ENCODE assay signal across 9 cellular contexts in the genomic region with DNA sequence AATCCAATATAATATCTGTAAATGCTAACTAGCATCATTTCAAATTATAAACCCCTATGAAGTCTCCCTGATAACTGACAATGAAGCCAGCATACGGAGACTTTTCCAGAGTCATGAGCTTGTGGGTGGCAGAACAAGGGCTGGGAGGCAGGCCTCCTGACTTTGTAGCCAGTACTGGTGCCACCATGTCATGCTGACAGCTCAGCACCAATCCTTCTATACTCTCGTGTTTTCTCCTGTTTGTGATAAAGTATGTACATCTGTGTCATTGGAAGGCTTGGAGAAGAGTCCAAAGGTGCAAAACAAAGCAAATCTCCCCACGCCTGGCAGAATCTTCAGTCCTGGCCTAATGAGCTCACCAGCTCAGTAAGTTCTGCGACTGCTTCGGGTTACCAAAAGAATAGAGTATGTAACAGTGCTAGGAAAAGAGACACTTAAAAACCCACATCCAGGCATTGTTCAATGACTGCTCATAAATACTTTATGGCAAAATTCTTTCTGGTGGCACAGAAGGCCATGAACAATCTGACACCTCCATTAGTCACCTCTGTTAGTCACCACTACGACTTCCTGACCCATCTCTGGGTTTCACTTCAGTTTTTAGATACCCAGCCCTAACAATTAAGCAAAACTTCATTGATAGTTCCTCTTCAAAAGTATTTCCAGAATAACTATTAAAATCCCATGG. TPM values are rescaled to one million over a fixed set of nuclear protein-coding genes. Genes with fewer than 3 reads are reported as not detected.
DNase-seq lines count a peak whose midpoint lies in the region; ATAC-seq, FAIRE-seq and TF ChIP-seq lines count a peak whose summit lies in the region.
"Had no signal": no experiment of that assay in that cellular context is flagged by ENCODE, and none has a peak within 500 bp of the region (broad histone marks: within the 10 kb centered on the region; RNA-seq: fewer than 3 reads in every experiment).

No MANE protein-coding gene starts in this region.

- FAIRE-seq in frontal cortex (lab: Jason Lieb, UNC) (no peak), D721Med (lab: Jason Lieb, UNC) (no peak)
- FAIRE-seq: H1 had no signal

- peak; percentile 93 for ATAC-seq in GM19324 (IDR thresholded peaks at IDR 0.05; ENCODE audit: low FRiP score, unreplicated experiment)
- ATAC-seq in HG03159 (IDR thresholded peaks at IDR 0.05; ENCODE audit: unreplicated experiment): peak; percentile 100

- DNase-seq in Ammon's horn (ENCODE audit: low spot score): peak; percentile 8
- peak; percentile 19 for DNase-seq in SKM-1 treated with dmso at 0.1 percent for 144 hours (lab: John Stamatoyannopoulos, UW; ENCODE audit: unreplicated experiment)
- DNase-seq in iris pigment epithelial cell (ENCODE audit: low read depth): peak; percentile 68
- DNase-seq in NCI-H2107 treated with DMSO at 0.1 percent for 48 hours (lab: John Stamatoyannopoulos, UW; ENCODE audit: unreplicated experiment): no peak
- DNase-seq in frontal cortex (ENCODE audit: low spot score in 2 of 2): no peak
- no peak for DNase-seq in D721Med (ENCODE audit: insufficient read length, low spot score)

- no peak for TF ChIP-seq CTCF in D721Med (IDR thresholded peaks at IDR 0.05; ENCODE audit: insufficient read depth, missing control alignments)

RNA-seq across cellular contexts. Expression of a gene that starts 24.5 kb away (rescaled TPM):
- total RNA-seq in frontal cortex: 0.82 TPM

RNA-seq across cellular contexts. Expression of a gene that starts 32.8 kb away (rescaled TPM):
- total RNA-seq in frontal cortex: 2.4 TPM

Comparison
In these comparisons a context has a peak if more than half of its experiments do, and no peak if none do; other contexts are left out.
1. DNase-seq: peak in Ammon's horn (single experiment), SKM-1 treated with dmso at 0.1 percent for 144 hours (single experiment) and iris pigment epithelial cell (single experiment); none in NCI-H2107 treated with DMSO at 0.1 percent for 48 hours (single experiment), frontal cortex (0 of 2) and D721Med (single experiment).